In the genomic region with DNA sequence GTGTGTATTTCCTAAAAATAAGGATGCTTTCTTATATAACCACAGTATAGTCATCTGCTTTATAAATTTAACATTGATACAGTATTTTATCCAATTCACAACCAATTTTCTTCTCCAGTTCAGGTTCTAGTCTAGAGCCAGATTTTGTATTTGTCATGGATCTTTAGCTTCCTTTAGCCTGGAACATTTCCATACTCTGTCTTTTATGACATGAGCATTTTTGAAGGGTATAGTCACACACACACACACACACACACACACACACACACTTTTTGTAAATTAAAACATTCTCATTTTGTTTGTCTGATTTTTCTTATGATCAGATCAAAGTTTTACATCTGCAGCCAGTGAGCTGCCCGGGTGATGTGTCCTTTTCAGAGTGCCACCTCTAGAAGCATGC, we compare ENCODE assay signal across 1 cellular context.
TF ChIP-seq lines count a peak whose summit lies in the region.

No MANE protein-coding gene starts in this region.

TF ChIP-seq in IMR-90, 13 proteins besides CTCF, POLR2A, EP300 and RAD21:
- TF ChIP-seq RCOR1 (IDR thresholded peaks at IDR 0.05; ENCODE audit: insufficient replicate concordance, low read length), result no peak
- TF ChIP-seq MXI1 (IDR thresholded peaks at IDR 0.05; ENCODE audit: borderline replicate concordance, low read depth, low read length), result no peak
- no peak for TF ChIP-seq CEBPB (IDR thresholded peaks at IDR 0.05; ENCODE audit: low read depth, low read length)
- no peak for TF ChIP-seq SMC3 (IDR thresholded peaks at IDR 0.05; ENCODE audit: low read depth, low read length)
- TF ChIP-seq USF2 (IDR thresholded peaks at IDR 0.05; ENCODE audit: low read depth, low read length), result no peak
- no peak for TF ChIP-seq MAZ (IDR thresholded peaks at IDR 0.05; ENCODE audit: borderline replicate concordance, low read depth, low read length)
- TF ChIP-seq ELK1 (IDR thresholded peaks at IDR 0.05; ENCODE audit: borderline replicate concordance, low read depth, low read length), result no peak
